27 cellular contexts compared by ENCODE assay signal in the genomic region with DNA sequence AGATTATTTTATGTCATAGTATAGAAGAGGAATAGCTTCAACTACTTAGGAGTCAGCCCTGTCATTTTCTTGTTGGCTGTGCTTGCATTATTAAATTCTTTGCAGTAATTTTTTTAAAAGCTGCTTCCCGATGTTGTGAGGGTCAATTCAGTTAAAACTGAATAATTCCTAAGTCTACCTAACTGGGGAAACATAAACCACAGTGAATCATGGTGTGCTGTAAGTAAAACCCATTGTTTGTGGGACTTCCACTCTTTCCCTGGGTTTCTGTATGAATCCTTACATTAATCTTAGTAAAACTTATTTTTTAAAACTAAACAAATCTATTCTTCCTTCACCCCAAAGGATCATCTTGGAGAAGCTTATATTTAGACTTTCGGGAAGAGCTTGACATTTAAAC. TPM values are rescaled to one million over a fixed set of nuclear protein-coding genes. Genes with fewer than 3 reads are reported as not detected.
DNase-seq lines count a peak whose midpoint lies in the region; ATAC-seq and TF ChIP-seq lines count a peak whose summit lies in the region.
"Had no signal": no experiment of that assay in that cellular context is flagged by ENCODE, and none has a peak within 500 bp of the region (broad histone marks: within the 10 kb centered on the region; RNA-seq: fewer than 3 reads in every experiment).

No MANE protein-coding gene starts in this region.

- CTCF ChIA-PET in Calu3 (lab: Charles Lee): interaction anchor here (1.1 kb wide), 1 partner anchor 86 kb away, joined by 3 read pairs; no protein-coding TSS in a partner anchor
- CTCF ChIA-PET in activated naive CD4-positive, alpha-beta T cell treated with anti-CD3 and anti-CD28 coated beads, Interleukin-2, amount 10 ng/mL, durations not matched to agents 7 days and 5 days (lab: Charles Lee): interaction anchor here (0.8 kb wide), 2 partner anchors 187 to 190 kb away, joined by 3 to 4 read pairs; no protein-coding TSS in a partner anchor

- H3K4me3 ChIP-seq in HUES64 (ENCODE audit: low read length) (peak overlapping the region; percentile 28), astrocyte of the spinal cord (ENCODE audit: low read depth, low read length) (no peak overlapping the region)
- H3K4me3 ChIP-seq: ascending aorta, gastrocnemius medialis, ovary, right lobe of liver, vagina had no signal

- no peaks in the 10 kb centered on the region for H3K9me3 ChIP-seq in HUES64 (ENCODE audit: insufficient read depth, low read depth, low read length)
- H3K9me3 ChIP-seq: ascending aorta, BE2C, gastrocnemius medialis, ovary, right lobe of liver, vagina had no signal

- H3K4me3 Mint-ChIP-seq in Calu3 (ENCODE audit: low read depth, unreplicated experiment): peak overlapping the region; percentile 6
- no peak overlapping the region for H3K4me3 Mint-ChIP-seq in activated naive CD4-positive, alpha-beta T cell treated with anti-CD3 and anti-CD28 coated beads, Interleukin-2, amount 10 ng/mL, durations not matched to agents 7 days and 5 days
- H3K4me3 Mint-ChIP-seq: dendritic cell treated with granulocyte-macrophage colony-stimulating factor and Interleukin-4, amounts not matched to agents 40 ng/mL and 50 ng/mL, for 4 days; memory B cell had no signal

- intact Hi-C loops in Calu3 (cut with micrococcal nuclease; ENCODE audit: unreplicated experiment) (loop anchor here (5.0 kb wide), 1 partner anchor 50 kb away; no protein-coding TSS in a partner anchor), posterior cingulate gyrus (cut with DNase I) (no loop called here)

- peaks cover 35% of the 10 kb centered on the region for H3K36me3 Mint-ChIP-seq in Calu3 (ENCODE audit: insufficient read depth, unreplicated experiment)
- peaks cover 16% of the 10 kb centered on the region for H3K36me3 Mint-ChIP-seq in activated naive CD4-positive, alpha-beta T cell treated with anti-CD3 and anti-CD28 coated beads, Interleukin-2, amount 10 ng/mL, durations not matched to agents 7 days and 5 days

- no peaks in the 10 kb centered on the region for H3K36me3 ChIP-seq in HUES64 (ENCODE audit: insufficient read depth, low read length)
- H3K36me3 ChIP-seq: ascending aorta, BE2C, gastrocnemius medialis, ovary, right lobe of liver, vagina had no signal

- H3K27me3 ChIP-seq in HUES64 (ENCODE audit: insufficient read depth, low read length): no peaks in the 10 kb centered on the region
- H3K27me3 ChIP-seq: ascending aorta, BE2C, gastrocnemius medialis, ovary, right lobe of liver, vagina had no signal

- in situ Hi-C loops in astrocyte of the spinal cord (cut with HindIII; ENCODE audit: low sequenced_read_pairs): no loop called here

- no peaks in the 10 kb centered on the region for H3K9me3 Mint-ChIP-seq in Calu3 (ENCODE audit: low read depth, unreplicated experiment)
- H3K9me3 Mint-ChIP-seq in activated naive CD4-positive, alpha-beta T cell treated with anti-CD3 and anti-CD28 coated beads, Interleukin-2, amount 10 ng/mL, durations not matched to agents 7 days and 5 days: no peaks in the 10 kb centered on the region
- H3K9me3 Mint-ChIP-seq: activated naive CD4-positive, alpha-beta T cell treated with anti-CD3 and anti-CD28 coated beads, Interleukin-2, amount 50 U/mL, for 72 hours; dendritic cell treated with granulocyte-macrophage colony-stimulating factor and Interleukin-4, amounts not matched to agents 40 ng/mL and 50 ng/mL, for 4 days; memory B cell had no signal

- H3K27ac ChIP-seq in HUES64 (ENCODE audit: low read depth, low read length): peak overlapping the region; percentile 83
- H3K27ac ChIP-seq: ascending aorta, gastrocnemius medialis, ovary, right lobe of liver, vagina had no signal

- TF ChIP-seq CTCF in Calu3 (IDR thresholded peaks at IDR 0.05; ENCODE audit: unreplicated experiment) (no peak), astrocyte of the spinal cord (IDR thresholded peaks at IDR 0.05; ENCODE audit: low read depth, low read length) (no peak)

- DNase-seq in Calu3 (no peak), astrocyte of the spinal cord (ENCODE audit: low read depth, low spot score) (peak; percentile 32), glomerular visceral epithelial cell (ENCODE audit: extremely low spot score) (peak; percentile 7), posterior cingulate gyrus (no peak), DMS 273 (lab: John Stamatoyannopoulos, UW; ENCODE audit: unreplicated experiment) (no peak)
- DNase-seq in activated naive CD4-positive, alpha-beta T cell treated with anti-CD3 and anti-CD28 coated beads, Interleukin-2, amount 10 ng/mL, durations not matched to agents 7 days and 5 days: no peak
- DNase-seq in stimulated activated naive CD8-positive, alpha-beta T cell treated with anti-CD3 and anti-CD28 coated beads, Interleukin-15, Interleukin-2, amounts not matched to agents 100 U/mL and 50 U/mL, for 24 hours: no peak
- DNase-seq: activated CD8-positive, alpha-beta memory T cell treated with anti-CD3 and anti-CD28 coated beads for 24 hours; activated T-cell treated with anti-CD3 and anti-CD28 coated beads, Interleukin-2, amount 50 U/mL, for 48 hours; BE2C; gastrocnemius medialis; naive thymus-derived CD4-positive, alpha-beta T cell; NCI-H2171 treated with DMSO at 0.1 percent for 48 hours; NCI-H526; ovary; right lobe of liver; stimulated activated CD4-positive, alpha-beta T cell treated with anti-CD3 and anti-CD28 coated beads, Interleukin-15, amount 100 ng/mL, for 24 hours; T1000 had no signal

- peak overlapping the region; percentile 17; the same call in 1 of the 2 replicates for H3K9ac ChIP-seq in HUES64 (ENCODE audit: low read depth, low read length)

- peaks cover 66% of the 10 kb centered on the region for H3K4me1 Mint-ChIP-seq in Calu3 (ENCODE audit: low read depth, unreplicated experiment)
- H3K4me1 Mint-ChIP-seq in activated naive CD4-positive, alpha-beta T cell treated with anti-CD3 and anti-CD28 coated beads, Interleukin-2, amount 10 ng/mL, durations not matched to agents 7 days and 5 days: peaks cover 54% of the 10 kb centered on the region

- H3K4me1 ChIP-seq in HUES64 (ENCODE audit: insufficient read depth, low read length): peaks cover 68% of the 10 kb centered on the region

- ATAC-seq in stimulated activated naive CD8-positive, alpha-beta T cell treated with anti-CD3 and anti-CD28 coated beads, Interleukin-15, Interleukin-2, amounts not matched to agents 100 U/mL and 50 U/mL, for 24 hours: no peak
- ATAC-seq: activated CD4-positive, CD25-positive, alpha-beta regulatory T cell treated with anti-CD3 and anti-CD28 coated beads, Interleukin-2, amount 50 U/mL, for 24 hours; activated naive CD4-positive, alpha-beta T cell treated with anti-CD3 and anti-CD28 coated beads, Interleukin-2, amount 50 U/mL, for 72 hours; gastrocnemius medialis; HCT116; HepG2; naive thymus-derived CD4-positive, alpha-beta T cell; right lobe of liver had no signal

- no TSS peak for BruUV-seq in Calu3 (replicated peaks; lab: Mats Ljungman, UMichigan)

- no peaks in the 10 kb centered on the region for H3K27me3 Mint-ChIP-seq in Calu3 (ENCODE audit: unreplicated experiment)
- no peaks in the 10 kb centered on the region for H3K27me3 Mint-ChIP-seq in activated naive CD4-positive, alpha-beta T cell treated with anti-CD3 and anti-CD28 coated beads, Interleukin-2, amount 10 ng/mL, durations not matched to agents 7 days and 5 days
- H3K27me3 Mint-ChIP-seq: dendritic cell treated with granulocyte-macrophage colony-stimulating factor and Interleukin-4, amounts not matched to agents 40 ng/mL and 50 ng/mL, for 4 days; memory B cell; naive thymus-derived CD4-positive, alpha-beta T cell had no signal

- WGBS in HUES64: 68% methylated on average over 2 of the region's 2 CpGs

- no peak overlapping the region for H3K27ac Mint-ChIP-seq in Calu3 (ENCODE audit: unreplicated experiment)
- H3K27ac Mint-ChIP-seq in activated naive CD4-positive, alpha-beta T cell treated with anti-CD3 and anti-CD28 coated beads, Interleukin-2, amount 10 ng/mL, durations not matched to agents 7 days and 5 days: no peak overlapping the region
- H3K27ac Mint-ChIP-seq: activated naive CD4-positive, alpha-beta T cell treated with anti-CD3 and anti-CD28 coated beads, Interleukin-2, amount 50 U/mL, for 72 hours; dendritic cell treated with granulocyte-macrophage colony-stimulating factor and Interleukin-4, amounts not matched to agents 40 ng/mL and 50 ng/mL, for 4 days; memory B cell had no signal

RNA-seq across cellular contexts. Expression of gene SUCO, which starts 4.4 kb away (rescaled TPM):
- 65.3 and 84.6 TPM in 2 replicates for total RNA-seq in Calu3 (2022)
- 24.9 TPM for polyA plus RNA-seq in HUES64 (2013, experiment 1 of 2)
- polyA plus RNA-seq in HUES64 (2013, experiment 2 of 2): 30.1 TPM

Comparison
In these comparisons a context has a peak if more than half of its experiments do, and no peak if none do; other contexts are left out.
1. DNase-seq: peak in astrocyte of the spinal cord (single experiment) and glomerular visceral epithelial cell (single experiment); none in Calu3 (single experiment), posterior cingulate gyrus (0 of 10), activated naive CD4-positive, alpha-beta T cell treated with anti-CD3 and anti-CD28 coated beads, Interleukin-2, amount 10 ng/mL, durations not matched to agents 7 days and 5 days (single experiment), stimulated activated naive CD8-positive, alpha-beta T cell treated with anti-CD3 and anti-CD28 coated beads, Interleukin-15, Interleukin-2, amounts not matched to agents 100 U/mL and 50 U/mL, for 24 hours (single experiment) and DMS 273 (single experiment).